Comparison of ENCODE assay signal across 8 cellular contexts in genomic region chr12:77746108-77746507, GRCh38.
A peak's percentile ranks its signal among the peaks of the same experiment; 100 is the strongest.
DNase-seq lines count a peak whose midpoint lies in the region; ATAC-seq and TF ChIP-seq lines count a peak whose summit lies in the region.

No MANE protein-coding gene starts in this region.

- no peaks in the 10 kb centered on the region for H3K27me3 Mint-ChIP-seq in activated CD4-positive, alpha-beta T cell treated with anti-CD3 and anti-CD28 coated beads, Interleukin-2, amount 10 ng/mL, durations not matched to agents 24 days and 14 days

- intact Hi-C loops in activated CD4-positive, alpha-beta T cell treated with anti-CD3 and anti-CD28 coated beads, Interleukin-2, amount 10 ng/mL, durations not matched to agents 24 days and 14 days (cut with micrococcal nuclease), result no loop called here
- intact Hi-C loops in head of caudate nucleus (cut with DNase I), result no loop called here

- no peaks in the 10 kb centered on the region for H3K9me3 Mint-ChIP-seq in activated CD4-positive, alpha-beta T cell treated with anti-CD3 and anti-CD28 coated beads, Interleukin-2, amount 10 ng/mL, durations not matched to agents 24 days and 14 days

- peak; percentile 55 for DNase-seq in activated CD4-positive, alpha-beta T cell treated with anti-CD3 and anti-CD28 coated beads, Interleukin-2, amount 10 ng/mL, durations not matched to agents 24 days and 14 days
- no peak for DNase-seq in activated CD4-positive, alpha-beta T cell treated with anti-CD3 and anti-CD28 coated beads, Interleukin-2, amount 50 U/mL, for 1 hour
- DNase-seq in NCI-H82 treated with DMSO at 0.1 percent for 48 hours (lab: John Stamatoyannopoulos, UW; ENCODE audit: unreplicated experiment) (peak; percentile 64), renal cortical epithelial cell (ENCODE audit: low read depth) (peak; percentile 65), head of caudate nucleus (no peak), HEK293T (ENCODE audit: extremely low spot score) (no peak)
- DNase-seq in activated effector memory CD4-positive, alpha-beta T cell treated with anti-CD3 and anti-CD28 coated beads, Interleukin-2, amount 50 U/mL, for 16 hours, result no peak

- H3K36me3 Mint-ChIP-seq in activated CD4-positive, alpha-beta T cell treated with anti-CD3 and anti-CD28 coated beads, Interleukin-2, amount 10 ng/mL, durations not matched to agents 24 days and 14 days (ENCODE audit: low read depth), result no peaks in the 10 kb centered on the region

- CTCF ChIA-PET in HEK293T (lab: Yijun Ruan, JAX), result no interaction called here

- H3K4me3 Mint-ChIP-seq in activated CD4-positive, alpha-beta T cell treated with anti-CD3 and anti-CD28 coated beads, Interleukin-2, amount 10 ng/mL, durations not matched to agents 24 days and 14 days, result no peak overlapping the region

- peak; percentile 100 for ATAC-seq in HG03378 (IDR thresholded peaks at IDR 0.05; ENCODE audit: unreplicated experiment)

- H3K4me1 Mint-ChIP-seq in activated CD4-positive, alpha-beta T cell treated with anti-CD3 and anti-CD28 coated beads, Interleukin-2, amount 10 ng/mL, durations not matched to agents 24 days and 14 days, result no peaks in the 10 kb centered on the region

- POLR2A ChIA-PET in HEK293T (lab: Yijun Ruan, JAX), result no interaction called here

- no peak overlapping the region for H3K27ac Mint-ChIP-seq in activated CD4-positive, alpha-beta T cell treated with anti-CD3 and anti-CD28 coated beads, Interleukin-2, amount 10 ng/mL, durations not matched to agents 24 days and 14 days

TF ChIP-seq in HEK293T, 16 proteins besides CTCF, POLR2A, EP300 and RAD21:
- no peak for TF ChIP-seq PKNOX1 (IDR thresholded peaks at IDR 0.05)
- no peak for TF ChIP-seq TARDBP (IDR thresholded peaks at IDR 0.05)
- TF ChIP-seq ELF4 (IDR thresholded peaks at IDR 0.05), result no peak
- TF ChIP-seq FOXK2 (IDR thresholded peaks at IDR 0.05), result no peak
- no peak for TF ChIP-seq L3MBTL2 (conservative IDR thresholded peaks at IDR 0.05)
- TF ChIP-seq HDGF (IDR thresholded peaks at IDR 0.05; ENCODE audit: borderline replicate concordance), result no peak
- no peak for TF ChIP-seq SUZ12 (IDR thresholded peaks at IDR 0.05)
- TF ChIP-seq NFRKB (IDR thresholded peaks at IDR 0.05), result no peak
- TF ChIP-seq LEF1 (IDR thresholded peaks at IDR 0.05; ENCODE audit: borderline replicate concordance), result no peak
- no peak for TF ChIP-seq ARNT (IDR thresholded peaks at IDR 0.05)
- no peak for TF ChIP-seq CTBP1 (IDR thresholded peaks at IDR 0.05; ENCODE audit: borderline replicate concordance)
- TF ChIP-seq SP1 (IDR thresholded peaks at IDR 0.05), result no peak
- TF ChIP-seq FOXM1 (IDR thresholded peaks at IDR 0.05; ENCODE audit: borderline replicate concordance), result no peak
- no peak for TF ChIP-seq BHLHE40 (IDR thresholded peaks at IDR 0.05; ENCODE audit: borderline replicate concordance)
- no peak for TF ChIP-seq FOXA1 (IDR thresholded peaks at IDR 0.05)
- no peak for TF ChIP-seq ZNF384 (IDR thresholded peaks at IDR 0.05)

Comparison
In these comparisons a context has a peak if more than half of its experiments do, and no peak if none do; other contexts are left out.
1. DNase-seq: peak in activated CD4-positive, alpha-beta T cell treated with anti-CD3 and anti-CD28 coated beads, Interleukin-2, amount 10 ng/mL, durations not matched to agents 24 days and 14 days (single experiment), NCI-H82 treated with DMSO at 0.1 percent for 48 hours (single experiment) and renal cortical epithelial cell (single experiment); none in activated CD4-positive, alpha-beta T cell treated with anti-CD3 and anti-CD28 coated beads, Interleukin-2, amount 50 U/mL, for 1 hour (single experiment), head of caudate nucleus (0 of 42), activated effector memory CD4-positive, alpha-beta T cell treated with anti-CD3 and anti-CD28 coated beads, Interleukin-2, amount 50 U/mL, for 16 hours (single experiment) and HEK293T (single experiment).